8 cellular contexts compared by ENCODE assay signal in genomic region chr2:108612514-108613183, GRCh38.
A peak's percentile ranks its signal among the peaks of the same experiment; 100 is the strongest.
DNase-seq lines count a peak whose midpoint lies in the region; ATAC-seq lines count a peak whose summit lies in the region.

No MANE protein-coding gene starts in this region.

- H3K36me3 Mint-ChIP-seq in activated CD8-positive, alpha-beta T cell treated with anti-CD3 and anti-CD28 coated beads, Interleukin-2, amount 10 ng/mL, durations not matched to agents 7 days and 5 days (ENCODE audit: low read depth), result no peaks in the 10 kb centered on the region
- H3K36me3 Mint-ChIP-seq in memory B cell, result no peaks in the 10 kb centered on the region

- peaks cover 57% of the 10 kb centered on the region for H3K4me1 Mint-ChIP-seq in activated CD8-positive, alpha-beta T cell treated with anti-CD3 and anti-CD28 coated beads, Interleukin-2, amount 10 ng/mL, durations not matched to agents 7 days and 5 days (ENCODE audit: low read depth)
- H3K4me1 Mint-ChIP-seq in memory B cell, result peaks cover 52% of the 10 kb centered on the region

- no peaks in the 10 kb centered on the region for H3K9me3 Mint-ChIP-seq in activated CD8-positive, alpha-beta T cell treated with anti-CD3 and anti-CD28 coated beads, Interleukin-2, amount 10 ng/mL, durations not matched to agents 7 days and 5 days (ENCODE audit: insufficient read depth)
- H3K9me3 Mint-ChIP-seq in memory B cell, result no peaks in the 10 kb centered on the region

- ATAC-seq in HG03095 (IDR thresholded peaks at IDR 0.05; ENCODE audit: unreplicated experiment), result peak; percentile 84
- ATAC-seq in activated CD8-positive, alpha-beta T cell treated with anti-CD3 and anti-CD28 coated beads, Interleukin-2, amount 10 ng/mL, durations not matched to agents 7 days and 5 days, result peak; percentile 72
- peak; percentile 58 for ATAC-seq in memory B cell (ENCODE audit: low read depth)

- peak overlapping the region; percentile 3 for H3K4me3 Mint-ChIP-seq in activated CD8-positive, alpha-beta T cell treated with anti-CD3 and anti-CD28 coated beads, Interleukin-2, amount 10 ng/mL, durations not matched to agents 7 days and 5 days
- peak overlapping the region; percentile 67 for H3K4me3 Mint-ChIP-seq in memory B cell

- H3K27ac Mint-ChIP-seq in activated CD8-positive, alpha-beta T cell treated with anti-CD3 and anti-CD28 coated beads, Interleukin-2, amount 10 ng/mL, durations not matched to agents 7 days and 5 days, result peak overlapping the region; percentile 51
- peak overlapping the region; percentile 97 for H3K27ac Mint-ChIP-seq in memory B cell

- POLR2A ChIA-PET in activated CD8-positive, alpha-beta T cell treated with anti-CD3 and anti-CD28 coated beads, Interleukin-2, amount 10 ng/mL, durations not matched to agents 7 days and 5 days (lab: Charles Lee), result interaction anchor here (0.6 to 2.1 kb wide), 3 partner anchors 8 to 23 kb away, joined by 3 to 14 read pairs (median 3); no protein-coding TSS in a partner anchor

- DNase-seq in GM19238 (ENCODE audit: insufficient read length, low spot score) (peak; percentile 56), memory B cell (ENCODE audit: low spot score in 2 of 2) (peak; percentile 53 to 60), DMS79 (lab: John Stamatoyannopoulos, UW) (no peak), HK-2 (ENCODE audit: unreplicated experiment) (no peak), CD1c-positive myeloid dendritic cell (ENCODE audit: extremely low spot score) (no peak), GOT3 (lab: John Stamatoyannopoulos, UW) (no peak)
- DNase-seq in activated CD8-positive, alpha-beta T cell treated with anti-CD3 and anti-CD28 coated beads, Interleukin-2, amount 10 ng/mL, durations not matched to agents 7 days and 5 days, result peak; percentile 52

- CTCF ChIA-PET in activated CD8-positive, alpha-beta T cell treated with anti-CD3 and anti-CD28 coated beads, Interleukin-2, amount 10 ng/mL, durations not matched to agents 7 days and 5 days (lab: Charles Lee), result interaction anchor here (1.0 to 11.7 kb wide), 4 partner anchors 9 to 28 kb away, joined by 3 to 227 read pairs (median 5); no protein-coding TSS in a partner anchor

- H3K27me3 Mint-ChIP-seq in activated CD8-positive, alpha-beta T cell treated with anti-CD3 and anti-CD28 coated beads, Interleukin-2, amount 10 ng/mL, durations not matched to agents 7 days and 5 days (ENCODE audit: low read depth), result no peaks in the 10 kb centered on the region
- H3K27me3 Mint-ChIP-seq in memory B cell, result no peaks in the 10 kb centered on the region

Comparison
In these comparisons a context has a peak if more than half of its experiments do, and no peak if none do; other contexts are left out.
1. DNase-seq: peak in GM19238 (single experiment), activated CD8-positive, alpha-beta T cell treated with anti-CD3 and anti-CD28 coated beads, Interleukin-2, amount 10 ng/mL, durations not matched to agents 7 days and 5 days (single experiment) and memory B cell (2 of 2); none in DMS79 (single experiment), HK-2 (single experiment), CD1c-positive myeloid dendritic cell (single experiment) and GOT3 (single experiment).
2. Peak in every context shown above with its lines, with median percentiles within 50 percentile points of each other: ATAC-seq.